Comparison of ENCODE assay signal across 14 cellular contexts in genomic region chr18:22681912-22682311, GRCh38.
A peak's percentile ranks its signal among the peaks of the same experiment; 100 is the strongest.
DNase-seq lines count a peak whose midpoint lies in the region; ATAC-seq and TF ChIP-seq lines count a peak whose summit lies in the region.
"Had no signal": no experiment of that assay in that cellular context is flagged by ENCODE, and none has a peak within 500 bp of the region (broad histone marks: within the 10 kb centered on the region; RNA-seq: fewer than 3 reads in every experiment).

No MANE protein-coding gene starts in this region.

- H3K27ac Mint-ChIP-seq in mesothelial cell of epicardium = peak overlapping the region; percentile 95
- H3K27ac Mint-ChIP-seq in type B pancreatic cell = peak overlapping the region; percentile 73
- no peak overlapping the region for H3K27ac Mint-ChIP-seq in T-helper 17 cell
- H3K27ac Mint-ChIP-seq in activated naive CD8-positive, alpha-beta T cell treated with anti-CD3 and anti-CD28 coated beads, Interleukin-2, amount 50 U/mL, for 24 hours = no peak overlapping the region
- H3K27ac Mint-ChIP-seq: CD8-positive, alpha-beta memory T cell had no signal

- H3K4me1 ChIP-seq in Peyer's patch = peaks cover 0 to 28% (median 3%) of the 10 kb centered on the region in 4 donors

- H3K4me3 Mint-ChIP-seq in mesothelial cell of epicardium = peak overlapping the region; percentile 1
- no peak overlapping the region for H3K4me3 Mint-ChIP-seq in type B pancreatic cell
- H3K4me3 Mint-ChIP-seq in T-helper 17 cell = no peak overlapping the region
- H3K4me3 Mint-ChIP-seq in activated naive CD8-positive, alpha-beta T cell treated with anti-CD3 and anti-CD28 coated beads, Interleukin-2, amount 50 U/mL, for 24 hours = no peak overlapping the region
- H3K4me3 Mint-ChIP-seq: CD8-positive, alpha-beta memory T cell had no signal

- no peak for TF ChIP-seq POLR2A in Peyer's patch (IDR thresholded peaks at IDR 0.05)

- H3K36me3 Mint-ChIP-seq in mesothelial cell of epicardium (no peaks in the 10 kb centered on the region), type B pancreatic cell (no peaks in the 10 kb centered on the region), T-helper 17 cell (ENCODE audit: low read depth) (no peaks in the 10 kb centered on the region)
- H3K36me3 Mint-ChIP-seq in activated naive CD8-positive, alpha-beta T cell treated with anti-CD3 and anti-CD28 coated beads, Interleukin-2, amount 50 U/mL, for 24 hours (ENCODE audit: low read depth) = no peaks in the 10 kb centered on the region
- H3K36me3 Mint-ChIP-seq: CD8-positive, alpha-beta memory T cell had no signal

- peaks cover 59% of the 10 kb centered on the region for H3K4me1 Mint-ChIP-seq in mesothelial cell of epicardium
- peaks cover 23% of the 10 kb centered on the region for H3K4me1 Mint-ChIP-seq in type B pancreatic cell (ENCODE audit: unreplicated experiment)
- H3K4me1 Mint-ChIP-seq in T-helper 17 cell = no peaks in the 10 kb centered on the region
- H3K4me1 Mint-ChIP-seq in activated naive CD8-positive, alpha-beta T cell treated with anti-CD3 and anti-CD28 coated beads, Interleukin-2, amount 50 U/mL, for 24 hours = no peaks in the 10 kb centered on the region
- H3K4me1 Mint-ChIP-seq: CD8-positive, alpha-beta memory T cell had no signal

- peaks cover 7% of the 10 kb centered on the region for H3K9me3 Mint-ChIP-seq in mesothelial cell of epicardium
- H3K9me3 Mint-ChIP-seq in type B pancreatic cell = no peaks in the 10 kb centered on the region
- H3K9me3 Mint-ChIP-seq in activated naive CD8-positive, alpha-beta T cell treated with anti-CD3 and anti-CD28 coated beads, Interleukin-2, amount 50 U/mL, for 24 hours = no peaks in the 10 kb centered on the region
- H3K9me3 Mint-ChIP-seq: CD8-positive, alpha-beta memory T cell had no signal

- H3K9me3 ChIP-seq in Peyer's patch = no peaks in the 10 kb centered on the region
- H3K9me3 ChIP-seq in T-helper 17 cell (ENCODE audit: control insufficient read depth, low read length, poor library complexity, severe bottlenecking) = no peaks in the 10 kb centered on the region

- H3K27me3 ChIP-seq in Peyer's patch = no peaks in the 10 kb centered on the region
- H3K27me3 ChIP-seq: BLaER1 treated with 17β-estradiol and CSF1 and Interleukin-3, amounts not matched to agents 10 nM and 100 nM had no signal

- no peak for ATAC-seq in T-helper 17 cell
- ATAC-seq in activated naive CD8-positive, alpha-beta T cell treated with anti-CD3 and anti-CD28 coated beads, Interleukin-2, amount 50 U/mL, for 24 hours = no peak
- ATAC-seq in HG03097 (IDR thresholded peaks at IDR 0.05; ENCODE audit: low FRiP score, unreplicated experiment) = no peak

- H3K4me3 ChIP-seq in Peyer's patch = no peak overlapping the region
- no peak overlapping the region for H3K4me3 ChIP-seq in epithelial cell of proximal tubule (ENCODE audit: low read depth, low read length)
- H3K4me3 ChIP-seq: BLaER1 treated with 17β-estradiol and CSF1 and Interleukin-3, amounts not matched to agents 10 nM and 100 nM; GM23248 had no signal

- peak overlapping the region in 3 of 4 donors; percentile 69 to 90 (median 72) for H3K27ac ChIP-seq in Peyer's patch
- H3K27ac ChIP-seq: BLaER1 treated with 17β-estradiol and CSF1 and Interleukin-3, amounts not matched to agents 10 nM and 100 nM; GM23248 had no signal

- H3K36me3 ChIP-seq in Peyer's patch = no peaks in the 10 kb centered on the region
- H3K36me3 ChIP-seq: BLaER1 treated with 17β-estradiol and CSF1 and Interleukin-3, amounts not matched to agents 10 nM and 100 nM had no signal

- TF ChIP-seq CTCF in Peyer's patch (IDR thresholded peaks at IDR 0.05) = peak in 1 of 6 experiments; percentile 10
- TF ChIP-seq CTCF in epithelial cell of proximal tubule (conservative IDR thresholded peaks at IDR 0.05; ENCODE audit: low read depth, low read length) = peak; percentile 18
- TF ChIP-seq CTCF in mesothelial cell of epicardium (IDR thresholded peaks at IDR 0.05; ENCODE audit: unreplicated experiment) = no peak
- TF ChIP-seq CTCF in type B pancreatic cell (conservative IDR thresholded peaks at IDR 0.05) = no peak

- H3K27me3 Mint-ChIP-seq in mesothelial cell of epicardium (ENCODE audit: low read depth) = peaks cover 16% of the 10 kb centered on the region
- no peaks in the 10 kb centered on the region for H3K27me3 Mint-ChIP-seq in type B pancreatic cell
- H3K27me3 Mint-ChIP-seq in T-helper 17 cell = peaks cover 12% of the 10 kb centered on the region
- H3K27me3 Mint-ChIP-seq in activated naive CD8-positive, alpha-beta T cell treated with anti-CD3 and anti-CD28 coated beads, Interleukin-2, amount 50 U/mL, for 24 hours = no peaks in the 10 kb centered on the region

- DNase-seq in Peyer's patch (no peak), epithelial cell of proximal tubule (ENCODE audit: low read depth) (no peak), mesothelial cell of epicardium (ENCODE audit: low spot score in 2 of 2, unreplicated experiment in 2 of 2) (no peak), type B pancreatic cell (ENCODE audit: extremely low spot score, unreplicated experiment) (no peak), T-helper 17 cell (no peak)
- no peak for DNase-seq in activated naive CD8-positive, alpha-beta T cell treated with anti-CD3 and anti-CD28 coated beads, Interleukin-2, amount 50 U/mL, for 24 hours
- DNase-seq: CD8-positive, alpha-beta memory T cell; GF-D8; GM23248; KG1; NCI-H146; NCI-H2081 had no signal

Comparison
In these comparisons a context has a peak if more than half of its experiments do, and no peak if none do; other contexts are left out.
1. H3K27ac Mint-ChIP-seq: peak in mesothelial cell of epicardium (single experiment) and type B pancreatic cell (single experiment); none in T-helper 17 cell (single experiment) and activated naive CD8-positive, alpha-beta T cell treated with anti-CD3 and anti-CD28 coated beads, Interleukin-2, amount 50 U/mL, for 24 hours (single experiment).